1 cellular context compared by ENCODE assay signal in the genomic region with DNA sequence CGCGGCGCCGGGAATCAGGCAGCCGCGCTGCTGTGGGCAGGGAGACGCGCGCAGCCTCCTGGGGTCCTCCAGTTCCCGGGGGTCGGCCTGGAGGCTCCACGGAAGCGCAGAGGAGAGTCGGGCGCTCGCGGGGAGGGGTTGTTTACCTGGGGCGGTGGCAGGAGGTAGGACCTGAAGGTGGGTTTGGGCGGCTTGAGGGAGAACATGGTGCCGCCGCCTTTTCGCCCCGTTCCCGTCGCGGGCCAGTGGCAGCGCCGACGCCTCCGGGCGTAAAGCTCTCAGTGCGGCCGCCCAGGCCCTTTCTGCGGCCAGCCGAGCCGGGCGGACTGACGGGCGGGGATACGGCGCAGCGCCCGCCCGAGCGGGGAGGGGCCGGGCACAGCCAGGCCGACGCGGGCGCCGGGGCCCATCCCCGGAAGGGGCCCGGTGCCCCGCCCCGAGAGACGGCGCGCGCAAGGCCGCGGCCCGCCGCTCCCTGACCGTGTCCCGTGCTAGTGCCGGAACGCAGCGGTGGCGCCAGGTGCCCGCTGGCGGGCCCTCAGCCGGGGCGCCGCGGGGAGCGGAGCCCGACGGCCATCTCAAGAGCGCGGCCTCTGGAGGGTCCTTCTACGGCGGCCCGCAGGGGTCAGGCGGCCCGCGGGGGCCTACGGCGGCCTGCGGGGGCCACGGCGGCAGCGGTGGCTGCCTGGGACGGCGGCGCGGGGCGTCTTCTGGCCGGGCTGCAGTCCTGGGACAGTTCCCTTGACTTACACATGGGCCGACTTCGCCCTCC.
TF ChIP-seq lines count a peak whose summit lies in the region.

MTMR10 (minus strand) TSS at position 328 of the 772 bp plus-strand sequence; CDS start at position 206, 122 bp downstream.

TF ChIP-seq in HepG2, 621 proteins besides CTCF, POLR2A, EP300 and RAD21 (continued from another document and continues in another):
- TF ChIP-seq ZBTB39 (CRISPR knock-in tag; IDR thresholded peaks at IDR 0.05), result no peak
- peak; percentile 30; the same call in 1 of the 2 replicates for TF ChIP-seq CBFB (CRISPR knock-in tag; IDR thresholded peaks at IDR 0.05)
- TF ChIP-seq ZNF616 (CRISPR knock-in tag; IDR thresholded peaks at IDR 0.05; ENCODE audit: low read depth), result no peak
- TF ChIP-seq ZNF333 (CRISPR knock-in tag; IDR thresholded peaks at IDR 0.05; ENCODE audit: borderline replicate concordance), result no peak
- TF ChIP-seq ZNF367 (CRISPR knock-in tag; IDR thresholded peaks at IDR 0.05; ENCODE audit: borderline replicate concordance), result peak; percentile 52; the same call in 1 of the 2 replicates
- TF ChIP-seq GFI1 (CRISPR knock-in tag; IDR thresholded peaks at IDR 0.05; ENCODE audit: borderline replicate concordance), result 0 out of 2 replicates have a peak, but pooled peaks have one; percentile 52
- peak; percentile 84 for TF ChIP-seq IRF9 (CRISPR knock-in tag; IDR thresholded peaks at IDR 0.05; ENCODE audit: borderline replicate concordance)
- 0 out of 2 replicates have a peak, but pooled peaks have one; percentile 72 for TF ChIP-seq ZNF83 (CRISPR knock-in tag; IDR thresholded peaks at IDR 0.05; ENCODE audit: borderline replicate concordance)
- peak; percentile 67 for TF ChIP-seq NR2C2 (CRISPR knock-in tag; IDR thresholded peaks at IDR 0.05; ENCODE audit: borderline replicate concordance)
- TF ChIP-seq TBL1XR1 (IDR thresholded peaks at IDR 0.05; ENCODE audit: borderline replicate concordance, low read length, partially characterized antibody), result no peak
- no peak for TF ChIP-seq ZNF710 (CRISPR knock-in tag; IDR thresholded peaks at IDR 0.05; ENCODE audit: borderline replicate concordance)
- TF ChIP-seq ZNF746 (CRISPR knock-in tag; IDR thresholded peaks at IDR 0.05), result no peak
- TF ChIP-seq ZFP1 (CRISPR knock-in tag; IDR thresholded peaks at IDR 0.05), result no peak
- no peak for TF ChIP-seq BRF2 (CRISPR knock-in tag; IDR thresholded peaks at IDR 0.05)
- no peak for TF ChIP-seq SMARCE1 (IDR thresholded peaks at IDR 0.05; ENCODE audit: borderline replicate concordance)
- TF ChIP-seq, protein P1, sequence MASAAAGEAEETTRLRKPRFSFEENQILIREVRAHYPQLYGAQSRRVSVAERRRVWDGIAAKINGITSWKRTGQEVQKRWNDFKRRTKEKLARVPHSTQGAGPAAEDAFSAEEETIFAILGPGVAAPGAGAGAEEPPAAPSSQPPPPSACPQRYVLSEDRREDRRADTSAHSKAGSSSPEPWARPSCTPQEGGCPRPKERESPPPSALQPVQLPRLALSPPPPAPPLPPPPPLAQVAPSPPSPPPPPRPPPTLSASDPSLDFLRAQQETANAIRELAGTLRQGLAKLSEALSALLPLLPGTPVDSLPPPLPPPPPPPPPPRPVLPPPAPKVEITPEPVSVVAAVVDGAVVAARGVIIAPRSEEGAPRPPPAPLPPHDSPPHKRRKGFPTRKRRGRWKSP (CRISPR knock-in tag; IDR thresholded peaks at IDR 0.05), result peak; percentile 38; the same call in 1 of the 2 replicates
- TF ChIP-seq PHB2 (IDR thresholded peaks at IDR 0.05; ENCODE audit: partially characterized antibody), result no peak
- no peak for TF ChIP-seq SRSF4 (IDR thresholded peaks at IDR 0.05; ENCODE audit: low read depth, low read length, poor library complexity, severe bottlenecking)
- peak; percentile 79; the same call in 1 of the 2 replicates for TF ChIP-seq ZSCAN21 (CRISPR knock-in tag; IDR thresholded peaks at IDR 0.05; ENCODE audit: borderline replicate concordance)
- no peak for TF ChIP-seq SMARCC2 (IDR thresholded peaks at IDR 0.05)
- no peak for TF ChIP-seq FUBP1 (CRISPR knock-in tag; IDR thresholded peaks at IDR 0.05; ENCODE audit: borderline replicate concordance)
- TF ChIP-seq ZBTB49 (CRISPR knock-in tag; IDR thresholded peaks at IDR 0.05; ENCODE audit: borderline replicate concordance), result no peak
- no peak for TF ChIP-seq ZNF841 (CRISPR knock-in tag; IDR thresholded peaks at IDR 0.05; ENCODE audit: borderline replicate concordance)
- TF ChIP-seq ZNF674 (CRISPR knock-in tag; IDR thresholded peaks at IDR 0.05; ENCODE audit: low read depth), result 0 out of 2 replicates have a peak, but pooled peaks have one; percentile 58
- no peak for TF ChIP-seq PRPF4 (IDR thresholded peaks at IDR 0.05; ENCODE audit: low read depth, low read length, poor library complexity, severe bottlenecking)
- TF ChIP-seq, protein P2, sequence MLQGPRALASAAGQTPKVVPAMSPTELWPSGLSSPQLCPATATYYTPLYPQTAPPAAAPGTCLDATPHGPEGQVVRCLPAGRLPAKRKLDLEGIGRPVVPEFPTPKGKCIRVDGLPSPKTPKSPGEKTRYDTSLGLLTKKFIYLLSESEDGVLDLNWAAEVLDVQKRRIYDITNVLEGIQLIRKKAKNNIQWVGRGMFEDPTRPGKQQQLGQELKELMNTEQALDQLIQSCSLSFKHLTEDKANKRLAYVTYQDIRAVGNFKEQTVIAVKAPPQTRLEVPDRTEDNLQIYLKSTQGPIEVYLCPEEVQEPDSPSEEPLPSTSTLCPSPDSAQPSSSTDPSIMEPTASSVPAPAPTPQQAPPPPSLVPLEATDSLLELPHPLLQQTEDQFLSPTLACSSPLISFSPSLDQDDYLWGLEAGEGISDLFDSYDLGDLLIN (CRISPR knock-in tag; IDR thresholded peaks at IDR 0.05; ENCODE audit: borderline replicate concordance), result no peak; the same call in 1 of the 2 replicates
- no peak for TF ChIP-seq NRL (CRISPR knock-in tag; IDR thresholded peaks at IDR 0.05; ENCODE audit: borderline replicate concordance)
- no peak for TF ChIP-seq ZNF17 (CRISPR knock-in tag; IDR thresholded peaks at IDR 0.05)
- peak; percentile 90; the same call in 1 of the 2 replicates for TF ChIP-seq CREB3 (CRISPR knock-in tag; IDR thresholded peaks at IDR 0.05)
- peak; percentile 57 for TF ChIP-seq SAP130 (CRISPR knock-in tag; IDR thresholded peaks at IDR 0.05; ENCODE audit: low read depth)
- TF ChIP-seq FOXO1 (CRISPR knock-in tag; IDR thresholded peaks at IDR 0.05), result 0 out of 2 replicates have a peak, but pooled peaks have one; percentile 7
- TF ChIP-seq, protein P3, sequence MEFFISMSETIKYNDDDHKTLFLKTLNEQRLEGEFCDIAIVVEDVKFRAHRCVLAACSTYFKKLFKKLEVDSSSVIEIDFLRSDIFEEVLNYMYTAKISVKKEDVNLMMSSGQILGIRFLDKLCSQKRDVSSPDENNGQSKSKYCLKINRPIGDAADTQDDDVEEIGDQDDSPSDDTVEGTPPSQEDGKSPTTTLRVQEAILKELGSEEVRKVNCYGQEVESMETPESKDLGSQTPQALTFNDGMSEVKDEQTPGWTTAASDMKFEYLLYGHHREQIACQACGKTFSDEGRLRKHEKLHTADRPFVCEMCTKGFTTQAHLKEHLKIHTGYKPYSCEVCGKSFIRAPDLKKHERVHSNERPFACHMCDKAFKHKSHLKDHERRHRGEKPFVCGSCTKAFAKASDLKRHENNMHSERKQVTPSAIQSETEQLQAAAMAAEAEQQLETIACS (CRISPR knock-in tag; IDR thresholded peaks at IDR 0.05), result 0 out of 2 replicates have a peak, but pooled peaks have one; percentile 3
- peak; percentile 76 for TF ChIP-seq THAP11 (CRISPR knock-in tag; IDR thresholded peaks at IDR 0.05)
- peak; percentile 62; the same call in 1 of the 2 replicates for TF ChIP-seq KMT2A (CRISPR knock-in tag; IDR thresholded peaks at IDR 0.05)
- no peak for TF ChIP-seq ZNF253 (CRISPR knock-in tag; IDR thresholded peaks at IDR 0.05; ENCODE audit: borderline replicate concordance)
- TF ChIP-seq ZNF720 (CRISPR knock-in tag; IDR thresholded peaks at IDR 0.05), result no peak
- peak; percentile 14 for TF ChIP-seq CBX1 (IDR thresholded peaks at IDR 0.05; ENCODE audit: low read depth)
- peak; percentile 84 for TF ChIP-seq HNRNPLL (IDR thresholded peaks at IDR 0.05; ENCODE audit: low read depth, low read length, poor library complexity, severe bottlenecking)
